ENCODE assay signal across 8 cellular contexts in the genomic region with DNA sequence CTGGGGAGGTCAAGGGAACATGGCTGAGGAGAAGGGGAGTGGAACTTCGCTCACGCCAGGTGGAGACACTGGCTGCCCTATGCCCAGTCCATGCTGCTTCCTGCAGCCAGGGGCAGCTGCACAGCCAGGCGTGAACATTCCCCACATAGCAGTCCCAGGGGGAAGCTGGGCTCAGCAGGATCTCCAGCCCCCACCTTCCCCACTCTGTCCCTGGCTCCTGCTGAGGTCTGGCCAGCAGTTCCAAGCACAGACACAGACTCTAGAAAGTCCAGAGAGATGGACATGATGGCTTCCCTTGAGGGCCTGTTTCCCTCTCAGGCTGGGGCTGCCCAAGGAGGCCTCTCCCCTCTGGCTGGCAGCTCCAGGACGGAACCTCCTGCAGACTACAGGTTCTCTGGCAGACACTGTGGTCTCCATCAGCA. TPM values are rescaled to one million over a fixed set of nuclear protein-coding genes. Genes with fewer than 3 reads are reported as not detected.
DNase-seq lines count a peak whose midpoint lies in the region; ATAC-seq and TF ChIP-seq lines count a peak whose summit lies in the region.

No MANE protein-coding gene starts in this region.

- H3K9me3 Mint-ChIP-seq in T-helper 2 cell treated with Interferon-gamma antibody and Interleukin-4, amounts not matched to agents 5 μg/mL and 100 μg/mL, for 36 hours: no peaks in the 10 kb centered on the region
- no peaks in the 10 kb centered on the region for H3K9me3 Mint-ChIP-seq in activated CD8-positive, alpha-beta T cell treated with anti-CD3 and anti-CD28 coated beads for 36 hours

- H3K4me1 Mint-ChIP-seq in T-helper 2 cell treated with Interferon-gamma antibody and Interleukin-4, amounts not matched to agents 5 μg/mL and 100 μg/mL, for 36 hours (ENCODE audit: low read depth): no peaks in the 10 kb centered on the region
- H3K4me1 Mint-ChIP-seq in activated CD8-positive, alpha-beta T cell treated with anti-CD3 and anti-CD28 coated beads for 36 hours (ENCODE audit: low read depth): no peaks in the 10 kb centered on the region

- H3K27ac ChIP-seq in RWPE1: peak overlapping the region; percentile 97

- intact Hi-C loops in activated CD8-positive, alpha-beta T cell treated with anti-CD3 and anti-CD28 coated beads for 36 hours (cut with micrococcal nuclease): no loop called here

- TF ChIP-seq CTCF in AG09309 (IDR thresholded peaks at IDR 0.05; ENCODE audit: control insufficient read depth, insufficient read depth, low read depth, low read length, missing control alignments): peak; percentile 24
- no peak for TF ChIP-seq CTCF in RWPE1 (conservative IDR thresholded peaks at IDR 0.05; ENCODE audit: low read depth)
- TF ChIP-seq CTCF in fibroblast of villous mesenchyme (IDR thresholded peaks at IDR 0.05; ENCODE audit: insufficient read depth, low read depth, low read length): peak; percentile 40
- no peak for TF ChIP-seq CTCF in omental fat pad (IDR thresholded peaks at IDR 0.05)
- no peak for TF ChIP-seq CTCF in activated CD8-positive, alpha-beta T cell treated with anti-CD3 and anti-CD28 coated beads for 36 hours (IDR thresholded peaks at IDR 0.05)

- ATAC-seq in omental fat pad (ENCODE audit: low FRiP score): peak; percentile 35
- ATAC-seq in activated CD8-positive, alpha-beta T cell treated with anti-CD3 and anti-CD28 coated beads for 36 hours: no peak

- no peak overlapping the region for H3K4me3 Mint-ChIP-seq in T-helper 2 cell treated with Interferon-gamma antibody and Interleukin-4, amounts not matched to agents 5 μg/mL and 100 μg/mL, for 36 hours
- H3K4me3 Mint-ChIP-seq in activated CD8-positive, alpha-beta T cell treated with anti-CD3 and anti-CD28 coated beads for 36 hours: no peak overlapping the region

- peaks cover 2% of the 10 kb centered on the region for H3K27me3 Mint-ChIP-seq in T-helper 2 cell treated with Interferon-gamma antibody and Interleukin-4, amounts not matched to agents 5 μg/mL and 100 μg/mL, for 36 hours (ENCODE audit: low read depth)
- H3K27me3 Mint-ChIP-seq in activated CD8-positive, alpha-beta T cell treated with anti-CD3 and anti-CD28 coated beads for 36 hours: peaks cover 2% of the 10 kb centered on the region

- H3K4me3 ChIP-seq in AG09309 (ENCODE audit: control insufficient read depth, low read depth, low read length): no peak overlapping the region
- no peak overlapping the region for H3K4me3 ChIP-seq in fibroblast of villous mesenchyme (ENCODE audit: low read depth, low read length)

- no peaks in the 10 kb centered on the region for H3K36me3 Mint-ChIP-seq in T-helper 2 cell treated with Interferon-gamma antibody and Interleukin-4, amounts not matched to agents 5 μg/mL and 100 μg/mL, for 36 hours (ENCODE audit: low read depth)
- H3K36me3 Mint-ChIP-seq in activated CD8-positive, alpha-beta T cell treated with anti-CD3 and anti-CD28 coated beads for 36 hours (ENCODE audit: low read depth): no peaks in the 10 kb centered on the region

- DNase-seq in AG09309 (ENCODE audit: low read depth): no peak
- no peak for DNase-seq in RWPE1 (ENCODE audit: low spot score)
- no peak for DNase-seq in fibroblast of villous mesenchyme (ENCODE audit: low read depth)
- DNase-seq in omental fat pad (ENCODE audit: low spot score): no peak
- no peak for DNase-seq in T-helper 2 cell treated with Interferon-gamma antibody and Interleukin-4, amounts not matched to agents 5 μg/mL and 100 μg/mL, for 36 hours (ENCODE audit: low spot score)
- no peak for DNase-seq in activated CD8-positive, alpha-beta T cell treated with anti-CD3 and anti-CD28 coated beads for 36 hours
- DNase-seq in NCI-H446 (lab: John Stamatoyannopoulos, UW): no peak
- no peak for DNase-seq in NCI-H2227 (lab: John Stamatoyannopoulos, UW; ENCODE audit: unreplicated experiment)

- POLR2A ChIA-PET in RWPE1 (lab: Yijun Ruan, JAX; ENCODE audit: low non-redundant PET): interaction anchor here (1.8 kb wide), 1 partner anchor 9 kb away, joined by 6 read pairs; a partner anchor contains a TSS
- POLR2A ChIA-PET in activated CD8-positive, alpha-beta T cell treated with anti-CD3 and anti-CD28 coated beads for 36 hours (lab: Charles Lee): no interaction called here

- CTCF ChIA-PET in RWPE1 (lab: Yijun Ruan, JAX): interaction anchor here (0.6 to 1.9 kb wide), 3 partner anchors 9 to 25 kb away, joined by 3 to 14 read pairs (median 4); no protein-coding TSS in a partner anchor
- CTCF ChIA-PET in activated CD8-positive, alpha-beta T cell treated with anti-CD3 and anti-CD28 coated beads for 36 hours (lab: Charles Lee): interaction anchor here (0.8 to 1.0 kb wide), 2 partner anchors 10 to 25 kb away, joined by 3 read pairs; a partner anchor contains a TSS

- H3K27ac Mint-ChIP-seq in T-helper 2 cell treated with Interferon-gamma antibody and Interleukin-4, amounts not matched to agents 5 μg/mL and 100 μg/mL, for 36 hours: no peak overlapping the region
- no peak overlapping the region for H3K27ac Mint-ChIP-seq in activated CD8-positive, alpha-beta T cell treated with anti-CD3 and anti-CD28 coated beads for 36 hours

RNA-seq across cellular contexts. Expression of a gene that starts 9.3 kb away (rescaled TPM):
- total RNA-seq in fibroblast of villous mesenchyme (29.8 and 83.8 TPM in 2 replicates), omental fat pad (10 to 100 TPM; 34.8 to 84.5 (median 39.0) TPM)
- 1 to 10 TPM; 1.5 to 1.8 TPM for total RNA-seq in activated CD8-positive, alpha-beta T cell treated with anti-CD3 and anti-CD28 coated beads for 36 hours

RNA-seq across cellular contexts. Expression of a gene that starts 34.6 kb away (rescaled TPM):
- total RNA-seq in fibroblast of villous mesenchyme: 88.1 and 92.4 TPM in 2 replicates
- 10 to 100 TPM in 2 of 4 donors, 1 to 10 TPM in 2; 6.6 to 15.6 (median 10.0) TPM for total RNA-seq in omental fat pad
- 1 to 10 TPM; 2.6 to 3.2 TPM for total RNA-seq in activated CD8-positive, alpha-beta T cell treated with anti-CD3 and anti-CD28 coated beads for 36 hours

RNA-seq across cellular contexts. Expression of a gene that starts 35.6 kb away (rescaled TPM):
- total RNA-seq in fibroblast of villous mesenchyme (191 and 228 TPM in 2 replicates), omental fat pad (10 to 100 TPM; 30.5 to 53.1 (median 42.3) TPM)
- total RNA-seq in activated CD8-positive, alpha-beta T cell treated with anti-CD3 and anti-CD28 coated beads for 36 hours: 1 to 10 TPM in 1 of 2 experiments, under 1 TPM in 1; 0.74 to 1.2 TPM

RNA-seq across cellular contexts. Expression of a gene that starts 42.7 kb away (rescaled TPM):
- total RNA-seq in fibroblast of villous mesenchyme (under 0.01 TPM in 2 replicates), omental fat pad (1 to 10 TPM in 1 of 4 donors, under 1 TPM in 1, not detected in 2; 0.47 to 1.1 TPM)
- under 1 TPM; 0.07 to 0.09 TPM for total RNA-seq in activated CD8-positive, alpha-beta T cell treated with anti-CD3 and anti-CD28 coated beads for 36 hours

RNA-seq across cellular contexts. Expression of a gene that starts 58.9 kb away (rescaled TPM):
- total RNA-seq in fibroblast of villous mesenchyme (58.7 and 60.6 TPM in 2 replicates), omental fat pad (10 to 100 TPM; 35.5 to 65.9 (median 42.5) TPM)
- total RNA-seq in activated CD8-positive, alpha-beta T cell treated with anti-CD3 and anti-CD28 coated beads for 36 hours: 10 to 100 TPM; 30.5 to 32.3 TPM

Comparison
In these comparisons a context has a peak if more than half of its experiments do, and no peak if none do; other contexts are left out.
1. CTCF ChIP-seq: peak in AG09309 (single experiment) and fibroblast of villous mesenchyme (single experiment); none in RWPE1 (single experiment), omental fat pad (0 of 3) and activated CD8-positive, alpha-beta T cell treated with anti-CD3 and anti-CD28 coated beads for 36 hours (single experiment).
2. RNA of a gene that starts 9.3 kb away (total RNA-seq): 34.8 to 84.5 TPM in omental fat pad and 29.8 to 83.8 TPM in fibroblast of villous mesenchyme; 1.5 to 1.8 TPM in activated CD8-positive, alpha-beta T cell treated with anti-CD3 and anti-CD28 coated beads for 36 hours; every median in the first group is over 10 times any median in the second.
3. RNA of a gene that starts 35.6 kb away (total RNA-seq): 191 to 228 TPM in fibroblast of villous mesenchyme and 30.5 to 53.1 TPM in omental fat pad; 0.74 to 1.2 TPM in activated CD8-positive, alpha-beta T cell treated with anti-CD3 and anti-CD28 coated beads for 36 hours; every median in the first group is over 10 times any median in the second.